ENCODE assay signal across 6 cellular contexts in the genomic region with DNA sequence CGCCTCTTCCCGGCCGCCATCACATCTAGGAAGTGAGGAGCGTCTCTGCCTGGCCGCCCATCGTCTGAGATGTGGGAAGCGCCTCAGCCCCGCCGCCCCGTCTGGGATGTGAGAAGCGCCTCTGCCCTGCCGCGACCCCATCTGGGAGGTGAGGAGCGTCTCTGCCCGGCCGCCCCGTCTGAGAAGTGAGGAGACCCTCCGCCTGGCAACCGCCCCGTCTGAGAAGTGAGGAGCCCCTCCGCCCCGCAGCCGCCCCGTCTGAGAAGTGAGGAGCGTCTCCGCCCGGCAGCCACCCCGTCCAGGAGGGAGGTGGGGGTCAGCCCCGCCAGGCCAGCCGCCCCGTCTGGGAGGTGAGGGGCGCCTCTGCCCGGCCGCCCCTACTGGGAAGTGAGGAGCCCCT. TPM values are rescaled to one million over a fixed set of nuclear protein-coding genes. Genes with fewer than 3 reads are reported as not detected.
"Had no signal": no experiment of that assay in that cellular context is flagged by ENCODE, and none has a peak within 500 bp of the region (broad histone marks: within the 10 kb centered on the region; RNA-seq: fewer than 3 reads in every experiment).

No MANE protein-coding gene starts in this region.

RNA-seq across cellular contexts. Expression of a gene that starts 40.1 kb away (rescaled TPM):
- total RNA-seq: subcutaneous adipose tissue, suprapubic skin, thoracic aorta, thyroid gland, uterus, vagina had no signal
